ENCODE assay signal across 11 cellular contexts in the genomic region with DNA sequence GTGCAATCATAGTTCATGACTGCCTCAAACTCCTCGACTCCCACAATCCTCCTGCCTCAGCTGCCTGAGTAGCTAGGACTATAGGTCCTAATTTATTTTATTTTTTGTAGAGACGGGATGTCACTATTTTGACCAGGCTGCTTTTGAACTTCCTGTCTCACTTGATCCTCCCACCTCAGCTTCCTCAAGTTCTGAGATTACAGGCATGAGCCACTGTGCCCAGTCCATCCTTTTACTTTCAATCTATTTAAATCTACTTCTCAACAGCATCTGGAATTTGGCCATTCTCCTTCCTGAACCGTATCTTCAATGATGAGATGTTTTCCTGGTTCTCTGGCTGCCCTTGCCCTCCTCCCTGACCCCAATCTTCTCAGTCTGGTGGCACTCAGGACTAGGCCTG. TPM values are rescaled to one million over a fixed set of nuclear protein-coding genes. Genes with fewer than 3 reads are reported as not detected.
A peak's percentile ranks its signal among the peaks of the same experiment; 100 is the strongest.
DNase-seq lines count a peak whose midpoint lies in the region; ATAC-seq, FAIRE-seq and TF ChIP-seq lines count a peak whose summit lies in the region.
"Had no signal": no experiment of that assay in that cellular context is flagged by ENCODE, and none has a peak within 500 bp of the region (broad histone marks: within the 10 kb centered on the region; RNA-seq: fewer than 3 reads in every experiment).

No MANE protein-coding gene starts in this region.

- H3K4me2 ChIP-seq in A549: peak overlapping the region; percentile 100

- no peak for FAIRE-seq in A549 (lab: Jason Lieb, UNC)
- FAIRE-seq: endometrium had no signal

- CTCF ChIA-PET in A549 (lab: Yijun Ruan, JAX): interaction anchor here (0.6 to 2.4 kb wide), 9 partner anchors 8 to 110 kb away, joined by 3 to 9 read pairs (median 4); a partner anchor contains a TSS
- CTCF ChIA-PET in activated CD4-positive, alpha-beta memory T cell treated with anti-CD3 and anti-CD28 coated beads for 36 hours (lab: Charles Lee): interaction anchor here (1.4 to 2.1 kb wide), 4 partner anchors 40 to 110 kb away, joined by 3 to 8 read pairs (median 5); a partner anchor contains a TSS

- TF ChIP-seq RAD21 in A549 (conservative IDR thresholded peaks at IDR 0.05 in 1 of 2, IDR thresholded peaks at IDR 0.05 in 1 of 2): no peak

- intact Hi-C loops in activated CD4-positive, alpha-beta memory T cell treated with anti-CD3 and anti-CD28 coated beads for 36 hours (cut with micrococcal nuclease): loop anchor here (5.0 kb wide), 1 partner anchor 116 kb away; a partner anchor contains a TSS
- intact Hi-C loops in right lobe of liver (cut with DNase I): no loop called here

- TF ChIP-seq POLR2A in A549 (IDR thresholded peaks at IDR 0.05; ENCODE audit: low read length) (no peak), right lobe of liver (IDR thresholded peaks at IDR 0.05) (no peak)

- peak overlapping the region; percentile 84 for H3K4me3 Mint-ChIP-seq in activated CD4-positive, alpha-beta memory T cell treated with anti-CD3 and anti-CD28 coated beads for 36 hours

- H3K27ac ChIP-seq in A549 (peak overlapping the region; percentile 98), right lobe of liver (peak overlapping the region in 2 of 3 donors; percentile 24 to 54)

- H3K4me1 ChIP-seq in A549: peaks cover 23% of the 10 kb centered on the region
- H3K4me1 ChIP-seq in right lobe of liver: peaks cover 0 to 15% (median 4%) of the 10 kb centered on the region in 4 donors

- peak overlapping the region; percentile 94 for H3K4me3 ChIP-seq in A549
- peak overlapping the region; percentile 77 for H3K4me3 ChIP-seq in GM12864 (ENCODE audit: low read depth, low read length)
- H3K4me3 ChIP-seq in right lobe of liver: no peak overlapping the region

- H3K27me3 ChIP-seq in right lobe of liver: no peaks in the 10 kb centered on the region

- TF ChIP-seq EP300 in A549 (IDR thresholded peaks at IDR 0.05): no peak

- H3K4me1 Mint-ChIP-seq in activated CD4-positive, alpha-beta memory T cell treated with anti-CD3 and anti-CD28 coated beads for 36 hours (ENCODE audit: low read depth): peaks cover 20% of the 10 kb centered on the region

- H3K36me3 ChIP-seq in right lobe of liver: no peaks in the 10 kb centered on the region

- no peaks in the 10 kb centered on the region for H3K9me3 Mint-ChIP-seq in activated CD4-positive, alpha-beta memory T cell treated with anti-CD3 and anti-CD28 coated beads for 36 hours

- peaks cover 2% of the 10 kb centered on the region for H3K36me3 Mint-ChIP-seq in activated CD4-positive, alpha-beta memory T cell treated with anti-CD3 and anti-CD28 coated beads for 36 hours

- H3K27me3 Mint-ChIP-seq in activated CD4-positive, alpha-beta memory T cell treated with anti-CD3 and anti-CD28 coated beads for 36 hours: no peaks in the 10 kb centered on the region

- POLR2A ChIA-PET in A549 (lab: Yijun Ruan, JAX): interaction anchor here (0.7 to 1.0 kb wide), 2 partner anchors 16 to 74 kb away, joined by 4 to 5 read pairs; a partner anchor contains a TSS
- POLR2A ChIA-PET in activated CD4-positive, alpha-beta memory T cell treated with anti-CD3 and anti-CD28 coated beads for 36 hours (lab: Charles Lee): interaction anchor here (1.0 to 1.6 kb wide), 4 partner anchors 61 to 96 kb away, joined by 3 to 14 read pairs (median 4); a partner anchor contains a TSS

- TF ChIP-seq CTCF in A549 (IDR thresholded peaks at IDR 0.05) (no peak), GM12864 (IDR thresholded peaks at IDR 0.05; ENCODE audit: low read depth, low read length, missing control alignments) (no peak), right lobe of liver (IDR thresholded peaks at IDR 0.05) (no peak)

- DNase-seq in A549 (ENCODE audit: low read depth in 1 of 2, low spot score in 1 of 2) (no peak), GM12864 (ENCODE audit: low read depth) (no peak), right lobe of liver (no peak), NCI-H2107 (lab: John Stamatoyannopoulos, UW) (no peak), foreskin melanocyte (no peak)
- no peak for DNase-seq in activated CD4-positive, alpha-beta memory T cell treated with anti-CD3 and anti-CD28 coated beads for 36 hours
- DNase-seq: activated CD4-positive, alpha-beta T cell treated with anti-CD3 and anti-CD28 coated beads for 1 hour had no signal

- no peaks in the 10 kb centered on the region for H3K9me3 ChIP-seq in A549
- no peaks in the 10 kb centered on the region for H3K9me3 ChIP-seq in right lobe of liver

- peak overlapping the region; percentile 87 for H3K27ac Mint-ChIP-seq in activated CD4-positive, alpha-beta memory T cell treated with anti-CD3 and anti-CD28 coated beads for 36 hours

- no peak for ATAC-seq in A549
- ATAC-seq in right lobe of liver: no peak
- no peak for ATAC-seq in HG03521 (IDR thresholded peaks at IDR 0.05; ENCODE audit: unreplicated experiment)
- ATAC-seq in HG03039 (IDR thresholded peaks at IDR 0.05; ENCODE audit: unreplicated experiment): no peak

- 44% methylated on average over 3 of the region's 3 CpGs for WGBS in A549 (ENCODE audit: missing lambda C conversion rate)
- 38% methylated on average over 3 of the region's 3 CpGs for WGBS in right lobe of liver (ENCODE audit: insufficient coverage, low coverage, low lambda C conversion rate, missing lambda C conversion rate)

TF ChIP-seq in A549, 52 proteins besides CTCF, POLR2A, EP300 and RAD21:
- TF ChIP-seq MAFK (IDR thresholded peaks at IDR 0.05; ENCODE audit: partially characterized antibody) (no peak), FOSB (CRISPR knock-in tag; IDR thresholded peaks at IDR 0.05) (no peak), SREBF2 (IDR thresholded peaks at IDR 0.05) (no peak), MYC (IDR thresholded peaks at IDR 0.05; ENCODE audit: borderline replicate concordance, low read length) (no peak), JUN (IDR thresholded peaks at IDR 0.05) (no peak)
- TF ChIP-seq, protein P1, sequence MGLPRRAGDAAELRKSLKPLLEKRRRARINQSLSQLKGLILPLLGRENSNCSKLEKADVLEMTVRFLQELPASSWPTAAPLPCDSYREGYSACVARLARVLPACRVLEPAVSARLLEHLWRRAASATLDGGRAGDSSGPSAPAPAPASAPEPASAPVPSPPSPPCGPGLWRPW (IDR thresholded peaks at IDR 0.05): no peak

RNA-seq across cellular contexts. Expression of a gene that starts 12.2 kb away (rescaled TPM):
- polyA plus RNA-seq in A549 (2011; rRNA removed): 0.11 and 0.13 TPM in 2 replicates
- 0.30 and 0.57 TPM in 2 replicates for polyA plus RNA-seq in A549 (2012; cell fraction: cytosol; rRNA removed)
- polyA plus RNA-seq in A549 (2012; cell fraction: nucleus; rRNA removed): 0.38 and 0.78 TPM in 2 replicates
- polyA plus RNA-seq in A549 (2017; fragmentation: RNase III; extraction: RNeasy Plus Mini Kit Qiagen cat#74134 plus additional on column Dnase treatment): 0.30 to 0.51 TPM (median 0.45 TPM) in 3 replicates
- polyA minus RNA-seq in A549 (2011; rRNA and poly(A)+ RNA removed): 0.17 and 0.88 TPM in 2 replicates
- total RNA-seq in activated CD4-positive, alpha-beta memory T cell treated with anti-CD3 and anti-CD28 coated beads for 36 hours: not detected
- total RNA-seq in right lobe of liver: not detected

RNA-seq across cellular contexts. Expression of a gene that starts 12.3 kb away (rescaled TPM):
- polyA plus RNA-seq in A549 (2011; rRNA removed) (27.6 and 36.0 TPM in 2 replicates), A549 (2017; fragmentation: RNase III; extraction: RNeasy Plus Mini Kit Qiagen cat#74134 plus additional on column Dnase treatment) (61.3 to 71.8 TPM (median 68.5 TPM) in 3 replicates)
- polyA plus RNA-seq in A549 (2012; cell fraction: cytosol; rRNA removed): 85.0 and 109 TPM in 2 replicates
- 741 and 980 TPM in 2 replicates for polyA plus RNA-seq in A549 (2012; cell fraction: nucleus; rRNA removed)
- 25.4 and 26.2 TPM in 2 replicates for polyA minus RNA-seq in A549 (2011; rRNA and poly(A)+ RNA removed)
- 100 to 1,000 TPM; 195 to 208 TPM for total RNA-seq in activated CD4-positive, alpha-beta memory T cell treated with anti-CD3 and anti-CD28 coated beads for 36 hours
- total RNA-seq in right lobe of liver: 10 to 100 TPM; 62.2 to 86.2 (median 66.2) TPM

RNA-seq across cellular contexts. Expression of a gene that starts 40.0 kb away (rescaled TPM):
- polyA plus RNA-seq in A549 (2011; rRNA removed) (31.7 and 47.8 TPM in 2 replicates), A549 (2017; fragmentation: RNase III; extraction: RNeasy Plus Mini Kit Qiagen cat#74134 plus additional on column Dnase treatment) (45.1 to 48.6 TPM (median 47.0 TPM) in 3 replicates)
- polyA plus RNA-seq in A549 (2012; cell fraction: cytosol; rRNA removed): 35.0 and 41.6 TPM in 2 replicates
- polyA plus RNA-seq in A549 (2012; cell fraction: nucleus; rRNA removed): 141 and 165 TPM in 2 replicates
- polyA minus RNA-seq in A549 (2011; rRNA and poly(A)+ RNA removed): 45.1 and 48.4 TPM in 2 replicates
- 10 to 100 TPM; 32.9 to 33.1 TPM for total RNA-seq in activated CD4-positive, alpha-beta memory T cell treated with anti-CD3 and anti-CD28 coated beads for 36 hours
- 10 to 100 TPM; 24.0 to 39.1 (median 28.8) TPM for total RNA-seq in right lobe of liver

RNA-seq across cellular contexts. Expression of a gene that starts 43.1 kb away (rescaled TPM):
- 0.08 and 0.09 TPM in 2 replicates for polyA plus RNA-seq in A549 (2011; rRNA removed)
- 1.4 and 2.3 TPM in 2 replicates for polyA plus RNA-seq in A549 (2012; cell fraction: cytosol; rRNA removed)
- polyA plus RNA-seq in A549 (2012; cell fraction: nucleus; rRNA removed): 0.81 and 2.7 TPM in 2 replicates
- polyA plus RNA-seq in A549 (2017; fragmentation: RNase III; extraction: RNeasy Plus Mini Kit Qiagen cat#74134 plus additional on column Dnase treatment): 0.80 to 1.2 TPM (median 1.0 TPM) in 3 replicates
- not detected in 2 replicates for polyA minus RNA-seq in A549 (2011; rRNA and poly(A)+ RNA removed)
- not detected for total RNA-seq in activated CD4-positive, alpha-beta memory T cell treated with anti-CD3 and anti-CD28 coated beads for 36 hours
- under 1 TPM in 2 of 6 experiments, not detected in 4; 0.17 to 0.18 TPM for total RNA-seq in right lobe of liver
- total RNA-seq: Daoy had no signal

RNA-seq across cellular contexts. Expression of a gene that starts 45.1 kb away (rescaled TPM):
- polyA plus RNA-seq in A549 (2011; rRNA removed): not detected in 2 replicates
- not detected in 2 replicates for polyA plus RNA-seq in A549 (2012; cell fraction: cytosol; rRNA removed)
- 0.24 TPM in 1 of 2 replicates, not detected in the other for polyA plus RNA-seq in A549 (2012; cell fraction: nucleus; rRNA removed)
- not detected in 3 replicates for polyA plus RNA-seq in A549 (2017; fragmentation: RNase III; extraction: RNeasy Plus Mini Kit Qiagen cat#74134 plus additional on column Dnase treatment)
- polyA minus RNA-seq in A549 (2011; rRNA and poly(A)+ RNA removed): not detected in 2 replicates
- not detected for total RNA-seq in activated CD4-positive, alpha-beta memory T cell treated with anti-CD3 and anti-CD28 coated beads for 36 hours
- not detected for total RNA-seq in right lobe of liver
- total RNA-seq: Daoy had no signal

Comparison
In these comparisons a context has a peak if more than half of its experiments do, and no peak if none do; other contexts are left out.
1. H3K4me3 ChIP-seq: peak in A549 (single experiment) and GM12864 (single experiment); none in right lobe of liver (0 of 3).